Comparison of ENCODE assay signal across 23 cellular contexts in genomic region chr6:36469946-36470345, GRCh38. TPM values are rescaled to one million over a fixed set of nuclear protein-coding genes. Genes with fewer than 3 reads are reported as not detected.
A peak's percentile ranks its signal among the peaks of the same experiment; 100 is the strongest.
DNase-seq lines count a peak whose midpoint lies in the region; ATAC-seq and TF ChIP-seq lines count a peak whose summit lies in the region.
"Had no signal": no experiment of that assay in that cellular context is flagged by ENCODE, and none has a peak within 500 bp of the region (broad histone marks: within the 10 kb centered on the region; RNA-seq: fewer than 3 reads in every experiment).

No MANE protein-coding gene starts in this region.

- no peaks in the 10 kb centered on the region for H3K4me1 ChIP-seq in mammary epithelial cell (ENCODE audit: insufficient read depth, low read length)
- H3K4me1 ChIP-seq: A549 had no signal

- H3K27ac Mint-ChIP-seq in MCF 10A (ENCODE audit: low read depth, unreplicated experiment) = peak overlapping the region; percentile 39
- H3K27ac Mint-ChIP-seq in activated T-helper 17 cell treated with anti-CD3 and anti-CD28 coated beads, Interleukin-2, amount 50 U/mL, for 72 hours = peak overlapping the region; percentile 59

- peaks cover 8% of the 10 kb centered on the region for H3K36me3 ChIP-seq in mammary epithelial cell (ENCODE audit: insufficient read depth, low read length)

- no peak for TF ChIP-seq CTCF in MCF 10A (IDR thresholded peaks at IDR 0.05; ENCODE audit: unreplicated experiment)
- no peak for TF ChIP-seq CTCF in mammary epithelial cell (conservative IDR thresholded peaks at IDR 0.05 in 1 of 2, IDR thresholded peaks at IDR 0.05 in 1 of 2; ENCODE audit: extremely low read depth in 1 of 2, insufficient read depth in 1 of 2, low read depth in 1 of 2, low read length in 2 of 2)

- H4K20me1 ChIP-seq in mammary epithelial cell (ENCODE audit: insufficient read depth, low read length) = no peaks in the 10 kb centered on the region

- POLR2A ChIA-PET in MCF 10A (lab: Yijun Ruan, JAX) = no interaction called here

- no peaks in the 10 kb centered on the region for H3K9me3 ChIP-seq in mammary epithelial cell (replicated peaks; ENCODE audit: insufficient read depth, low read length)
- H3K9me3 ChIP-seq: A549, BE2C had no signal

- WGBS in mammary epithelial cell (ENCODE audit: low coverage, missing lambda C conversion rate) = 94% methylated on average over 3 of the region's 3 CpGs

- in situ Hi-C loops in mammary epithelial cell (cut with MboI; ENCODE audit: low sequenced_read_pairs in 2 of 2) = no loop called here

- no peak for ATAC-seq in activated T-helper 17 cell treated with anti-CD3 and anti-CD28 coated beads, Interleukin-2, amount 50 U/mL, for 72 hours (replicated peaks)
- ATAC-seq: A549, SK-N-SH treated with all-trans-retinoic acid at 6 μM for 48 hours had no signal

- H3K79me2 ChIP-seq in mammary epithelial cell (ENCODE audit: insufficient read depth, low read length) = peaks cover 22% of the 10 kb centered on the region

- no peak overlapping the region for H2AFZ ChIP-seq in mammary epithelial cell (ENCODE audit: low read depth, low read length)
- H2AFZ ChIP-seq: PC-9 had no signal

- no peak overlapping the region for H3K27ac ChIP-seq in mammary epithelial cell (ENCODE audit: insufficient read depth, low read depth, low read length)
- H3K27ac ChIP-seq: A549, PC-9, RWPE1 had no signal

- no peaks in the 10 kb centered on the region for H3K4me1 Mint-ChIP-seq in MCF 10A (ENCODE audit: insufficient read depth, unreplicated experiment)
- peaks cover 6% of the 10 kb centered on the region for H3K4me1 Mint-ChIP-seq in activated T-helper 17 cell treated with anti-CD3 and anti-CD28 coated beads, Interleukin-2, amount 50 U/mL, for 72 hours

- BruUV-seq in MCF 10A (replicated peaks; lab: Mats Ljungman, UMichigan) (no TSS peak), mammary epithelial cell (replicated peaks; lab: Mats Ljungman, UMichigan) (no TSS peak)

- CTCF ChIA-PET in MCF 10A (lab: Yijun Ruan, JAX) (interaction anchor here (0.6 kb wide), 1 partner anchor 1691 kb away, joined by 3 read pairs; no protein-coding TSS in a partner anchor), mammary epithelial cell (lab: Charles Lee; ENCODE audit: low non-redundant PET) (no interaction called here)

- H3K27me3 Mint-ChIP-seq in MCF 10A (ENCODE audit: insufficient read depth, unreplicated experiment) = no peaks in the 10 kb centered on the region
- H3K27me3 Mint-ChIP-seq in activated T-helper 17 cell treated with anti-CD3 and anti-CD28 coated beads, Interleukin-2, amount 50 U/mL, for 72 hours = no peaks in the 10 kb centered on the region
- H3K27me3 Mint-ChIP-seq: CD8-positive, alpha-beta memory T cell had no signal

- no peak overlapping the region for H3K4me3 ChIP-seq in mammary epithelial cell (replicated peaks in 1 of 3; ENCODE audit: insufficient read depth in 1 of 3, low read depth in 2 of 3, low read length in 3 of 3)
- H3K4me3 ChIP-seq: A549, PC-9 had no signal

- H3K36me3 Mint-ChIP-seq in MCF 10A (ENCODE audit: insufficient read depth, unreplicated experiment) = peaks cover 52% of the 10 kb centered on the region
- H3K36me3 Mint-ChIP-seq in activated T-helper 17 cell treated with anti-CD3 and anti-CD28 coated beads, Interleukin-2, amount 50 U/mL, for 72 hours (ENCODE audit: low read depth) = peaks cover 60% of the 10 kb centered on the region

- intact Hi-C loops in MCF 10A (cut with micrococcal nuclease) = no loop called here
- intact Hi-C loops in mammary epithelial cell (cut with micrococcal nuclease) = no loop called here

- no peak overlapping the region for H3K4me3 Mint-ChIP-seq in MCF 10A (ENCODE audit: unreplicated experiment)
- H3K4me3 Mint-ChIP-seq in activated T-helper 17 cell treated with anti-CD3 and anti-CD28 coated beads, Interleukin-2, amount 50 U/mL, for 72 hours = no peak overlapping the region
- H3K4me3 Mint-ChIP-seq: CD8-positive, alpha-beta memory T cell had no signal

- H3K27me3 ChIP-seq in mammary epithelial cell (ENCODE audit: insufficient read depth, low read length) = no peaks in the 10 kb centered on the region
- H3K27me3 ChIP-seq: BE2C had no signal

- H3K4me2 ChIP-seq in mammary epithelial cell (ENCODE audit: insufficient read depth, low read depth, low read length) = no peak overlapping the region
- H3K4me2 ChIP-seq: A549, PC-9 had no signal

- H3K9me3 Mint-ChIP-seq in MCF 10A (ENCODE audit: unreplicated experiment) = no peaks in the 10 kb centered on the region
- H3K9me3 Mint-ChIP-seq in activated T-helper 17 cell treated with anti-CD3 and anti-CD28 coated beads, Interleukin-2, amount 50 U/mL, for 72 hours = no peaks in the 10 kb centered on the region
- H3K9me3 Mint-ChIP-seq: CD8-positive, alpha-beta memory T cell had no signal

- DNase-seq in MCF 10A (ENCODE audit: unreplicated experiment) = no peak
- DNase-seq in mammary epithelial cell = no peak
- DNase-seq in D341Med (ENCODE audit: low spot score) = peak; percentile 51
- DNase-seq in epidermal melanocyte (ENCODE audit: insufficient read length, low spot score) = no peak
- no peak for DNase-seq in NOMO-1 treated with dmso at 0.1 percent for 144 hours (lab: John Stamatoyannopoulos, UW; ENCODE audit: unreplicated experiment)
- no peak for DNase-seq in NOMO-1 (lab: John Stamatoyannopoulos, UW; ENCODE audit: unreplicated experiment in 2 of 2)
- DNase-seq: BE2C; Calu3; CD8-positive, alpha-beta memory T cell; DMS53; GDM1; IMR-90; MV-4-11; NCI-H1105 treated with DMSO at 0.1 percent for 48 hours; NCI-H2081; NCI-H2171 treated with DMSO at 0.1 percent for 48 hours; NCI-H524 treated with DMSO at 0.1 percent for 48 hours; PC-9; SIG-M5 had no signal

- dilution Hi-C loops in mammary epithelial cell (cut with HindIII; ENCODE audit: low sequenced_read_pairs) = no loop called here

- no peak overlapping the region for H3K9ac ChIP-seq in mammary epithelial cell (ENCODE audit: insufficient read depth, low read length)

RNA-seq across cellular contexts. Expression of gene KCTD20, which starts 27.1 kb away (rescaled TPM):
- total RNA-seq in MCF 10A (2022) (46.6 and 52.0 TPM in 2 replicates), mammary epithelial cell (10 to 100 TPM; 18.0 to 31.8 TPM)
- 12.8 TPM for polyA plus RNA-seq in mammary epithelial cell
- 30.0 TPM for polyA minus RNA-seq in mammary epithelial cell
- 10 to 100 TPM; 41.1 to 57.6 TPM for total RNA-seq in activated T-helper 17 cell treated with anti-CD3 and anti-CD28 coated beads, Interleukin-2, amount 50 U/mL, for 72 hours

RNA-seq across cellular contexts. Expression of gene PXT1, which starts 27.3 kb away (rescaled TPM):
- total RNA-seq in MCF 10A (2022) (0.15 TPM in 1 of 2 replicates, not detected in the other), mammary epithelial cell (under 1 TPM; under 0.01 to 0.16 TPM)
- 0.20 TPM for polyA plus RNA-seq in mammary epithelial cell
- polyA minus RNA-seq in mammary epithelial cell = not detected
- under 1 TPM; 0.11 to 0.87 TPM for total RNA-seq in activated T-helper 17 cell treated with anti-CD3 and anti-CD28 coated beads, Interleukin-2, amount 50 U/mL, for 72 hours
- total RNA-seq: IMR-90, PC-9 had no signal
- polyA plus RNA-seq: A549; CD8-positive, alpha-beta memory T cell; IMR-90 had no signal
